In the genomic region with DNA sequence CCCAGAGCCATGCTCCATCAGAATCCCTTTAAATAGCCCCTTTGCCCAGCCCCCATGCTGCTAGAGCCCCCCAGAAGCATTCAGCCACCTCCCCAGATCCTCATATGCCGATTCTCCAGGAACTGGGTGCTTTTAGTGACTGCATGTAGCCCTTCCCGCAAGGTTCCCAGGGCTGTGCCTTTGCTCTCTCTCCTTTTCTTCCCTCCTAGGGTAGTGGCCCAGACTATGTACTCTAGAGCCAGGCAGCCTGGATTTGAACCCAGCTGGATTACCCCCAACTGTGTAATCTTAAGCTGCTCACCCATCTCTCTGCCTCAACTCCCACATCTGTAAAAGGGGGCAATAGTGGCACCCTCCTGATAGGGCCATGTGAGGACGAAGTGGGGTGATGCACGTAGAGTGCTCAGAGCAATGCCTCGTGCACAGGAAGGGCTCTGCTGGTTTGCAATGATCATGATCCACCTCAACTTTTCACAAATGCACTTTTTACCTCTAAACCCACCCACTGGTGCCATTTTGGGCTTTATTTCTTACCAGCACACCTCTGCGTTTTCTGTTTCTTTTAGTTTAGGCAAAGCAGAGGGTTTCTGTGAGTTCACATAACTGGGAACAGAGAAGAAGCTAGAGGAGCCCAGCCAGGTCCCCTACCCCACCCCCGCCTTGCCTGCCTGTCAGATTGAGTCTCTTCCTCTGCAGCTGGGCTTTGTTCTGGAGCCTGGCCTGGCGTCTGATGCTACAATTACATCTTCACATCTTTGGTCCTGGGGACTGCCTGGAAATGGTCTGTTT, we compare ENCODE assay signal across 17 cellular contexts.
DNase-seq lines count a peak whose midpoint lies in the region; ATAC-seq and TF ChIP-seq lines count a peak whose summit lies in the region.
"Had no signal": no experiment of that assay in that cellular context is flagged by ENCODE, and none has a peak within 500 bp of the region (broad histone marks: within the 10 kb centered on the region; RNA-seq: fewer than 3 reads in every experiment).

No MANE protein-coding gene starts in this region.

- ATAC-seq in GM18511 (IDR thresholded peaks at IDR 0.05; ENCODE audit: unreplicated experiment) = peak; percentile 54
- peak; percentile 74 for ATAC-seq in GM21526 (IDR thresholded peaks at IDR 0.05; ENCODE audit: low FRiP score, unreplicated experiment)
- peak; percentile 76 for ATAC-seq in HG03442 (IDR thresholded peaks at IDR 0.05; ENCODE audit: unreplicated experiment)
- ATAC-seq in HG03469 (IDR thresholded peaks at IDR 0.05; ENCODE audit: unreplicated experiment) = no peak
- ATAC-seq: activated CD4-positive, alpha-beta T cell treated with anti-CD3 and anti-CD28 coated beads for 36 hours had no signal

- H3K9me3 Mint-ChIP-seq in osteocyte (ENCODE audit: unreplicated experiment) = no peaks in the 10 kb centered on the region

- no peak overlapping the region for H3K4me3 Mint-ChIP-seq in osteocyte (ENCODE audit: unreplicated experiment)
- H3K4me3 Mint-ChIP-seq: activated CD4-positive, alpha-beta T cell treated with anti-CD3 and anti-CD28 coated beads for 36 hours; nephron had no signal

- no peaks in the 10 kb centered on the region for H3K36me3 Mint-ChIP-seq in osteocyte (ENCODE audit: unreplicated experiment)

- H3K27ac Mint-ChIP-seq in osteocyte (ENCODE audit: unreplicated experiment) = no peak overlapping the region
- H3K27ac Mint-ChIP-seq: activated CD4-positive, alpha-beta T cell treated with anti-CD3 and anti-CD28 coated beads for 36 hours; nephron had no signal

- no peaks in the 10 kb centered on the region for H3K4me1 Mint-ChIP-seq in osteocyte (ENCODE audit: unreplicated experiment)
- H3K4me1 Mint-ChIP-seq: activated CD4-positive, alpha-beta T cell treated with anti-CD3 and anti-CD28 coated beads for 36 hours had no signal

- H3K27me3 Mint-ChIP-seq in osteocyte (ENCODE audit: unreplicated experiment) = peaks cover 8% of the 10 kb centered on the region

- DNase-seq in osteocyte (ENCODE audit: extremely low spot score, unreplicated experiment) = peak; percentile 49
- DNase-seq in NCI-H82 (lab: John Stamatoyannopoulos, UW) = no peak
- DNase-seq in DMS153 (lab: John Stamatoyannopoulos, UW) = no peak
- DNase-seq: activated CD4-positive, alpha-beta T cell treated with anti-CD3 and anti-CD28 coated beads for 36 hours; activated CD8-positive, alpha-beta memory T cell treated with anti-CD3 and anti-CD28 coated beads, Interleukin-2, amount 50 U/mL, for 4 hours; activated naive CD4-positive, alpha-beta T cell; GM23248; KBM-7; NCI-H1417 treated with DMSO at 0.1 percent for 48 hours; NCI-H345; SJCRH30; T1000 had no signal

- TF ChIP-seq CTCF in osteocyte (IDR thresholded peaks at IDR 0.05) = no peak
